In genomic region chr14:54440037-54440436, GRCh38 we compare ENCODE assay signal across 8 cellular contexts. TPM values are rescaled to one million over a fixed set of nuclear protein-coding genes. Genes with fewer than 3 reads are reported as not detected.
A peak's percentile ranks its signal among the peaks of the same experiment; 100 is the strongest.
DNase-seq lines count a peak whose midpoint lies in the region; ATAC-seq and TF ChIP-seq lines count a peak whose summit lies in the region.

No MANE protein-coding gene starts in this region.

- H3K36me3 ChIP-seq in SK-N-MC (ENCODE audit: insufficient read depth, low read length) (peaks cover 31% of the 10 kb centered on the region), esophagus squamous epithelium (no peaks in the 10 kb centered on the region), psoas muscle (ENCODE audit: insufficient read depth in 1 of 2, low read depth in 1 of 2) (peaks cover 0 to 7% of the 10 kb centered on the region in 2 donors)

- no peak for TF ChIP-seq CTCF in esophagus squamous epithelium (IDR thresholded peaks at IDR 0.05)
- no peak for TF ChIP-seq CTCF in psoas muscle (IDR thresholded peaks at IDR 0.05)

- ATAC-seq in psoas muscle (no peak), sciatic nerve (no peak)

- H3K27ac ChIP-seq in SK-N-MC (peak overlapping the region; percentile 88), esophagus squamous epithelium (peak overlapping the region; percentile 92 to 97 (median 96)), psoas muscle (peak overlapping the region; percentile 91)

- 28 to 41% methylated on average over 7 of the region's 7 CpGs for WGBS in esophagus squamous epithelium, 2 donors
- 61 to 69% (median 68%) methylated on average over 7 of the region's 7 CpGs for WGBS in psoas muscle, 3 donors

- intact Hi-C loops in esophagus squamous epithelium (cut with DNase I), result no loop called here
- intact Hi-C loops in psoas muscle (cut with DNase I), result loop anchor here (5.0 kb wide), 2 partner anchors 42 to 43 kb away; partner anchors contain the start of gene CDKN3 (in 2 of the 2)
- intact Hi-C loops in sciatic nerve (cut with DNase I), result no loop called here

- H3K4me1 ChIP-seq in esophagus squamous epithelium (peaks cover 11 to 70% (median 17%) of the 10 kb centered on the region in 3 donors), psoas muscle (peaks cover 19% of the 10 kb centered on the region)

- peak overlapping the region; percentile 94 for H3K9ac ChIP-seq in SK-N-MC (ENCODE audit: insufficient read length)

- H3K9me3 ChIP-seq in SK-N-MC (ENCODE audit: low read depth, low read length), result no peaks in the 10 kb centered on the region
- no peaks in the 10 kb centered on the region for H3K9me3 ChIP-seq in esophagus squamous epithelium
- H3K9me3 ChIP-seq in psoas muscle, result no peaks in the 10 kb centered on the region

- DNase-seq in SK-N-MC (ENCODE audit: low read depth, low spot score) (no peak), esophagus squamous epithelium (lab: John Stamatoyannopoulos, UW) (no peak), psoas muscle (no peak), dermis blood vessel endothelial cell (no peak), sciatic nerve (ENCODE audit: low spot score) (no peak), ureter (ENCODE audit: low spot score) (no peak)
- DNase-seq in activated CD4-positive, alpha-beta T cell treated with anti-CD3 and anti-CD28 coated beads for 4 hours, result no peak

- TF ChIP-seq POLR2A in esophagus squamous epithelium (IDR thresholded peaks at IDR 0.05), result no peak

- H3K4me3 ChIP-seq in GM08714 (ENCODE audit: low read length) (peak overlapping the region; percentile 95), SK-N-MC (peak overlapping the region; percentile 95), esophagus squamous epithelium (peak overlapping the region; percentile 67 to 85 (median 74)), psoas muscle (peak overlapping the region; percentile 85)

- H3K27me3 ChIP-seq in esophagus squamous epithelium (no peaks in the 10 kb centered on the region), psoas muscle (ENCODE audit: insufficient read depth in 3 of 3, low read length in 2 of 3) (no peaks in the 10 kb centered on the region)

RNA-seq across cellular contexts. Expression of gene CNIH1, which starts 1.1 kb away (rescaled TPM):
- total RNA-seq in esophagus squamous epithelium (100 to 1,000 TPM in 3 of 4 donors, 10 to 100 TPM in 1; 95.1 to 204 (median 164) TPM), psoas muscle (10 to 100 TPM; 57.8 to 79.0 (median 63.0) TPM), dermis blood vessel endothelial cell (156 and 160 TPM in 2 replicates), sciatic nerve (73.1 TPM), ureter (92.9 TPM)
- polyA plus RNA-seq in psoas muscle, result 100 to 1,000 TPM in 2 of 3 donors, 10 to 100 TPM in 1; 85.8 to 172 (median 149) TPM

RNA-seq across cellular contexts. Expression of gene CDKN3, which starts 43.2 kb away (rescaled TPM):
- total RNA-seq in esophagus squamous epithelium (10 to 100 TPM in 2 of 4 donors, 1 to 10 TPM in 2; 7.4 to 25.4 (median 15.6) TPM), psoas muscle (1 to 10 TPM; 1.4 to 5.2 (median 3.2) TPM), dermis blood vessel endothelial cell (34.4 and 83.6 TPM in 2 replicates), sciatic nerve (4.1 TPM), ureter (2.4 TPM)
- polyA plus RNA-seq in psoas muscle, result 1 to 10 TPM; 1.4 to 6.0 (median 1.9) TPM

RNA-seq across cellular contexts. Expression of gene GMFB, which starts 48.7 kb away (rescaled TPM):
- total RNA-seq in esophagus squamous epithelium (10 to 100 TPM; 10.2 to 69.8 (median 36.2) TPM), psoas muscle (10 to 100 TPM; 11.5 to 14.6 (median 13.8) TPM), dermis blood vessel endothelial cell (113 and 114 TPM in 2 replicates), sciatic nerve (136 TPM), ureter (35.9 TPM)
- 10 to 100 TPM in 2 of 3 donors, 1 to 10 TPM in 1; 5.0 to 22.9 (median 19.3) TPM for polyA plus RNA-seq in psoas muscle

Comparison
In these comparisons a context has a peak if more than half of its experiments do, and no peak if none do; other contexts are left out.
1. intact Hi-C loops: an anchor here in psoas muscle (5.0 kb wide); none called in esophagus squamous epithelium and sciatic nerve.